Comparison of ENCODE assay signal across 8 cellular contexts in the genomic region with DNA sequence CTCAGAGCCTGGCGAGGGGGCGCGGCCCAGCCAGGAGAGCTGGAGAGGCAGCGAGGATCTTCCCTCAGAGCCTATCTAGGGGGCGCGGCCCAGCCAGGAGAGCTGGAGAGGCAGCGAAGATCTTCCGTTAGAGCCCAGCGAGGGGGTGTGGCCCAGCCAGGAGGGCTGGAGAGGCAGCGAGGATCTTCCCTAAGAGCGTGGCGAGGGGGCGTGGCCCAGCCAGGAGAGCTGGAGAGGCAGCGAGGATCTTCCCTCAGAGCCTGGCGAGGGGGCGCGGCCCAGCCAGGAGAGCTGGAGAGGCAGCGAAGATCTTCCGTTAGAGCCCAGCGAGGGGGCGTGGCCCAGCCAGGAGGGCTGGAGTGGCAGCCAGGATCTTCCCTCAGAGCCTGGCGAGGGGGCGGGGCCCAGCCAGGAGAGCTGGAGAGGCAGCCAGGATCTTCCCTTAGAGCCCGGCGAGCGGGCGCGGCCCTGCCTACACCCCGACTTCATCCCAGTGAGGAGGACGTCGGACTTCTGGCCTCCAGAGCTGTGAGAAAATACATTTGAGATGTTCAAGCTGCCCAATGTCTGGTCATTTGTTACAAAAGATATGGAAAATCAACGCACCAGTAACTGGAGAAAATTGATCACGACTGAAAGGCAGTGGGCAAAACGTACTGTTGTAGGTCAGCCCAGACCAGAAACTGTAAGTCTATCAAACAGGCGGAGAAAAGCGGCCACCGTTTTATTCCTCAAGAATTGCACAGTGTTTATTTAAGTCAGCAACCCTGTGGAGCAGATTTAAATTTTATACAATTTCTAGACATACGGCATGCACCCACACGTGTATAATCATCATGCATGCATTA.
DNase-seq lines count a peak whose midpoint lies in the region.

No MANE protein-coding gene starts in this region.

- peak; percentile 59 for DNase-seq in SIG-M5 treated with dmso at 0.1 percent for 504 hours (lab: John Stamatoyannopoulos, UW; ENCODE audit: unreplicated experiment)
- no peak for DNase-seq in SIG-M5 (lab: John Stamatoyannopoulos, UW)
- peak; percentile 58 for DNase-seq in NAMALWA (ENCODE audit: low spot score)
- peak; percentile 34 for DNase-seq in T-helper 22 cell (ENCODE audit: low read depth)
- DNase-seq in cerebellar cortex (ENCODE audit: low spot score), result peak; percentile 93
- DNase-seq in inferior parietal cortex (ENCODE audit: extremely low spot score), result peak; percentile 81
- no peak for DNase-seq in KG1 (lab: John Stamatoyannopoulos, UW)

- peak overlapping the region in 11 of 21 experiments; percentile 4 to 74 (median 55) for H3K27ac ChIP-seq in skin epidermis

- peak overlapping the region; percentile 31 to 47 (median 36) for H3K4me3 ChIP-seq in skin epidermis

Comparison
In these comparisons a context has a peak if more than half of its experiments do, and no peak if none do; other contexts are left out.
1. DNase-seq: peak in SIG-M5 treated with dmso at 0.1 percent for 504 hours (single experiment), NAMALWA (single experiment), T-helper 22 cell (single experiment), cerebellar cortex (single experiment) and inferior parietal cortex (single experiment); none in SIG-M5 (single experiment) and KG1 (single experiment).